16 cellular contexts compared by ENCODE assay signal in the genomic region with DNA sequence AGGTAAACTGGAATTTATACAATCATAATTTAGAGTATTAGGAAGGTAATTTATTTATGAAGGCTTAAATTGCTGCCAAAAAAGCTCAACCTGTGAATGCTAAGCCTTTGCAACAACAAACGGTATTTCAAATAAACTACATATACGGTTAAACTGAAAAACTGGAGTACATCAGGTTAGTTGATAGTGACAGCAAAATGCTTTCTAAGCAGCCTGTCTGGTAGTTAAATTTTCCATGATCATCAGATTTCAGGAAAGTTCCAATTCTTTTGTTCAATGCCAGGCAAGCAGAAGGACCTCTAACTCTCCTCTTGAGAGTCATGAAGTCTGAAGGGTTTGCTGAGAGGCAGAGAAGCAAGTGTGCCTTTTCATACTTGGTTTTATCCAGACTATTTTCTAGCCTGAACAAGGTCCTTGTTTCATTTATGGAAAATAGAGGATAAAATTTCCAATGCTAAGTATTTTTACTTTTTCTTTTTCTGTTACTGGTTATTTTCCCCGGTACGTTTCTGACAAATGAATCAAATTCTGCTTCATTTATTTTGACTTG. TPM values are rescaled to one million over a fixed set of nuclear protein-coding genes. Genes with fewer than 3 reads are reported as not detected.
DNase-seq lines count a peak whose midpoint lies in the region; ATAC-seq, FAIRE-seq and TF ChIP-seq lines count a peak whose summit lies in the region.
"Had no signal": no experiment of that assay in that cellular context is flagged by ENCODE, and none has a peak within 500 bp of the region (broad histone marks: within the 10 kb centered on the region; RNA-seq: fewer than 3 reads in every experiment).

No MANE protein-coding gene starts in this region.

- in situ Hi-C loops in Caki2 (cut with HindIII; ENCODE audit: low pct_unique_long_range_greater_than_20kb, low sequenced_read_pairs), result no loop called here

- FAIRE-seq in kidney (lab: Jason Lieb, UNC), result no peak
- no peak for FAIRE-seq in pancreas (lab: Jason Lieb, UNC)
- FAIRE-seq: D721Med had no signal

- DNase-seq in Caki2 (ENCODE audit: low read depth) (peak; percentile 31), kidney (no peak), progenitor cell of endocrine pancreas (ENCODE audit: low spot score, unreplicated experiment) (no peak), SJCRH30 (no peak), pancreas (no peak)
- DNase-seq: activated effector memory CD4-positive, alpha-beta T cell treated with Interleukin-2 at 50 U/mL for 16 hours; NCI-H187 treated with DMSO at 0.1 percent for 48 hours; posterior cingulate gyrus; stimulated activated CD4-positive, alpha-beta T cell treated with anti-CD3 and anti-CD28 coated beads, Interleukin-15, amount 100 ng/mL, for 24 hours; T-cell had no signal

- ATAC-seq in GM18517 (IDR thresholded peaks at IDR 0.05; ENCODE audit: unreplicated experiment), result no peak
- ATAC-seq in HG02938 (IDR thresholded peaks at IDR 0.05; ENCODE audit: unreplicated experiment), result no peak
- no peak for ATAC-seq in pancreas
- ATAC-seq: T-cell, WTC11 had no signal

- TF ChIP-seq CTCF in brain (conservative IDR thresholded peaks at IDR 0.05) (no peak), kidney (IDR thresholded peaks at IDR 0.05; ENCODE audit: borderline replicate concordance, extremely low read depth, insufficient read depth) (no peak), progenitor cell of endocrine pancreas (IDR thresholded peaks at IDR 0.05; ENCODE audit: unreplicated experiment) (no peak), pancreas (IDR thresholded peaks at IDR 0.05) (no peak)

- H3K4me3 Mint-ChIP-seq in brain, result peak overlapping the region; percentile 87 to 96 (median 91)
- H3K4me3 Mint-ChIP-seq in progenitor cell of endocrine pancreas (ENCODE audit: low read depth), result peak overlapping the region; percentile 84
- H3K4me3 Mint-ChIP-seq: T-cell, WTC11 had no signal

- intact Hi-C loops in kidney (cut with DNase I), result no loop called here
- intact Hi-C loops in pancreas (cut with DNase I), result no loop called here

- H3K4me3 ChIP-seq in kidney (ENCODE audit: low read length in 2 of 2) (peak overlapping the region; percentile 57 to 73), SJCRH30 (no peak overlapping the region), pancreas (no peak overlapping the region)

- no peaks in the 10 kb centered on the region for H3K27me3 ChIP-seq in SJCRH30
- no peaks in the 10 kb centered on the region for H3K27me3 ChIP-seq in pancreas

- H3K27me3 Mint-ChIP-seq in brain, result peaks cover 3% of the 10 kb centered on the region
- H3K27me3 Mint-ChIP-seq in progenitor cell of endocrine pancreas, result no peaks in the 10 kb centered on the region
- H3K27me3 Mint-ChIP-seq: T-cell had no signal

- WGBS in pancreas, 2 donors, result 87 to 93% methylated on average over 4 of the region's 4 CpGs

- H3K27ac ChIP-seq in kidney (ENCODE audit: low read depth in 2 of 2, low read length in 2 of 2) (no peak overlapping the region), SJCRH30 (no peak overlapping the region), pancreas (no peak overlapping the region)

- H3K27ac Mint-ChIP-seq in brain, result peak overlapping the region; percentile 26 to 97 (median 86)
- H3K27ac Mint-ChIP-seq in progenitor cell of endocrine pancreas, result peak overlapping the region; percentile 97
- H3K27ac Mint-ChIP-seq: T-cell, WTC11 had no signal

- no peaks in the 10 kb centered on the region for H3K36me3 ChIP-seq in kidney (ENCODE audit: control insufficient read depth in 1 of 2, insufficient read depth in 2 of 2, low read length in 2 of 2)
- peaks cover 2% of the 10 kb centered on the region; the same call in 1 of the 2 replicates for H3K36me3 ChIP-seq in SJCRH30
- no peaks in the 10 kb centered on the region for H3K36me3 ChIP-seq in pancreas

- H3K9me3 ChIP-seq in kidney (ENCODE audit: control insufficient read depth in 1 of 2, low read length in 2 of 2) (no peaks in the 10 kb centered on the region), SJCRH30 (replicated peaks) (no peaks in the 10 kb centered on the region), pancreas (no peaks in the 10 kb centered on the region)

- H3K4me1 Mint-ChIP-seq in brain (peaks cover 79% of the 10 kb centered on the region), progenitor cell of endocrine pancreas (ENCODE audit: low read depth) (peaks cover 55% of the 10 kb centered on the region)
- H3K4me1 Mint-ChIP-seq: T-cell had no signal

- peaks cover 35% of the 10 kb centered on the region for H3K36me3 Mint-ChIP-seq in brain
- peaks cover 8% of the 10 kb centered on the region for H3K36me3 Mint-ChIP-seq in progenitor cell of endocrine pancreas (ENCODE audit: insufficient read depth)
- H3K36me3 Mint-ChIP-seq: T-cell, WTC11 had no signal

- H3K9me3 Mint-ChIP-seq in brain (peaks cover 0 to 11% (median 4%) of the 10 kb centered on the region in 5 experiments), progenitor cell of endocrine pancreas (ENCODE audit: low read depth) (no peaks in the 10 kb centered on the region)
- H3K9me3 Mint-ChIP-seq: WTC11 had no signal

- H3K9ac ChIP-seq in kidney (ENCODE audit: low read length in 2 of 2), result peak overlapping the region in 1 of 2 donors; percentile 17

- H3K4me1 ChIP-seq in kidney (ENCODE audit: control insufficient read depth in 1 of 2, insufficient read depth in 1 of 2, low read depth in 1 of 2, low read length in 2 of 2), result peaks cover 0 to 3% of the 10 kb centered on the region in 2 donors
- peaks cover 4% of the 10 kb centered on the region; the same call in 1 of the 2 replicates for H3K4me1 ChIP-seq in SJCRH30
- no peaks in the 10 kb centered on the region for H3K4me1 ChIP-seq in pancreas

RNA-seq across cellular contexts. Expression of gene FLRT3, which starts 4.5 kb away (rescaled TPM):
- 36.7 and 56.1 TPM in 2 replicates for total RNA-seq in Caki2 (2014; rRNA removed; shearing (Covaris generic); ENCODE audit: low replicate concordance)
- polyA plus RNA-seq in brain (ENCODE audit: insufficient read depth, low read depth, low replicate concordance), result 0.87 TPM
- total RNA-seq in kidney, result 70.3 TPM
- 14.2 TPM for polyA plus RNA-seq in kidney (ENCODE audit: insufficient read depth, low read depth, low replicate concordance)
- total RNA-seq in progenitor cell of endocrine pancreas, result 60.4 and 62.4 TPM in 2 replicates
- total RNA-seq in SJCRH30 (2014; rRNA removed; shearing (Covaris generic)), result 5.3 and 6.5 TPM in 2 replicates
- 10 to 100 TPM in 1 of 6 donors, 1 to 10 TPM in 4, under 1 TPM in 1; 0.92 to 11.0 (median 1.5) TPM for total RNA-seq in pancreas
- polyA plus RNA-seq in pancreas, result 1 to 10 TPM in 1 of 2 donors, under 1 TPM in 1; 0.72 to 1.1 TPM
- total RNA-seq: mononuclear cell had no signal

Comparison
In these comparisons a context has a peak if more than half of its experiments do, and no peak if none do; other contexts are left out.
1. H3K4me3 ChIP-seq: peak in kidney (2 of 2); none in SJCRH30 (single experiment) and pancreas (0 of 4).